Comparison of ENCODE assay signal across 20 cellular contexts in the genomic region with DNA sequence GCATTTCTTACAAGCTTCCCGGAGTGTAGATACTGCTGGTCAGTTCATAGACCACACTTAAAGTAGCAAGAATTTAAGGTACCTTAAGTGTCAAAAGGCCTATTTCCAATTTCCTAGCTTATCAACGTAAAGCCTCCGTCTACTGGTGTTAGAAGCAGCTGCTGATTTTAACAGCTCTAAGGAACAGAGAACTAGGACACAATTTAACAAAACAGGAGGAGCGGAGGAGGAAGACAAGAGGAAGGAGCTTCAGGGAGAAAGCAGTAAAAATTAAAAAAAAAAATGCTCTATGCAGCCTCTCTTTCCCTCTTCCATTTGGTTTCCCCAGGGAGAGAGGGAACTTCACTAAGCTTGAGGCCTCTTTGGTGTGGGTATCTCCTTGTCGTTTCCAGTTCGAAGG.
"Had no signal": no experiment of that assay in that cellular context is flagged by ENCODE, and none has a peak within 500 bp of the region (broad histone marks: within the 10 kb centered on the region; RNA-seq: fewer than 3 reads in every experiment).

No MANE protein-coding gene starts in this region.

- H3K4me3 ChIP-seq: colonic mucosa, gastrocnemius medialis, hepatocyte, skin epidermis, upper lobe of left lung had no signal

- H3K4me2 ChIP-seq: hepatocyte had no signal

- H3K36me3 Mint-ChIP-seq: naive B cell had no signal

- H3K4me3 Mint-ChIP-seq: activated B cell treated with CpG ODN at 0.5 μM for 24 hours; mesothelial cell of epicardium; naive B cell; stimulated activated naive CD8-positive, alpha-beta T cell treated with anti-CD3 and anti-CD28 coated beads, Interleukin-15, Interleukin-2, amounts not matched to agents 100 ng/mL and 50 ng/mL, for 24 hours; T-helper 2 cell treated with Interferon-gamma antibody and Interleukin-4, amounts not matched to agents 5 μg/mL and 100 μg/mL, for 36 hours had no signal

- H3K27me3 Mint-ChIP-seq: activated B cell treated with CpG ODN at 0.5 μM for 24 hours; naive B cell; stimulated activated naive CD8-positive, alpha-beta T cell treated with anti-CD3 and anti-CD28 coated beads, Interleukin-15, Interleukin-2, amounts not matched to agents 100 ng/mL and 50 ng/mL, for 24 hours had no signal

- ATAC-seq: gastrocnemius medialis, left cardiac atrium, sciatic nerve had no signal

- H2AFZ ChIP-seq: hepatocyte had no signal

- H3K9me3 Mint-ChIP-seq: activated B cell treated with CpG ODN at 0.5 μM for 24 hours; mesothelial cell of epicardium; naive B cell; stimulated activated naive CD8-positive, alpha-beta T cell treated with anti-CD3 and anti-CD28 coated beads, Interleukin-15, Interleukin-2, amounts not matched to agents 100 ng/mL and 50 ng/mL, for 24 hours; T-helper 2 cell treated with Interferon-gamma antibody and Interleukin-4, amounts not matched to agents 5 μg/mL and 100 μg/mL, for 36 hours had no signal

- H3K27ac Mint-ChIP-seq: activated B cell treated with CpG ODN at 0.5 μM for 24 hours; mesothelial cell of epicardium; naive B cell; stimulated activated naive CD8-positive, alpha-beta T cell treated with anti-CD3 and anti-CD28 coated beads, Interleukin-15, Interleukin-2, amounts not matched to agents 100 ng/mL and 50 ng/mL, for 24 hours had no signal

- H3K27ac ChIP-seq: colonic mucosa, gastrocnemius medialis, hepatocyte, skin epidermis, upper lobe of left lung had no signal

- DNase-seq: activated B cell treated with CpG ODN at 0.5 μM for 24 hours; activated gamma-delta T cell treated with Interleukin-2 at 50 U/mL for 16 hours; activated naive CD4-positive, alpha-beta T cell treated with anti-CD3 and anti-CD28 coated beads, Interleukin-2, amount 50 U/mL, for 16 hours; cerebellar nuclear complex; colonic mucosa; effector memory CD4-positive, alpha-beta T cell; gastrocnemius medialis; islet precursor cell; left cardiac atrium; mammary epithelial cell; naive B cell; stimulated activated CD4-positive, alpha-beta T cell treated with anti-CD3 and anti-CD28 coated beads, Interleukin-12 subunit alpha, Interleukin-12 subunit beta, amount 100 ng/mL, for 4 hours; stimulated activated CD4-positive, alpha-beta T cell treated with anti-CD3 and anti-CD28 coated beads, Interleukin-4, amount 100 ng/mL, for 1 hour; upper lobe of left lung had no signal

- H3K9me3 ChIP-seq: colonic mucosa, gastrocnemius medialis, upper lobe of left lung had no signal

- H3K36me3 ChIP-seq: colonic mucosa, gastrocnemius medialis, upper lobe of left lung had no signal

- H3K4me1 ChIP-seq: colonic mucosa had no signal

- H3K27me3 ChIP-seq: colonic mucosa, gastrocnemius medialis, hepatocyte, upper lobe of left lung had no signal
